In genomic region chr21:43287111-43287973, GRCh38 we compare ENCODE assay signal across 10 cellular contexts.
A peak's percentile ranks its signal among the peaks of the same experiment; 100 is the strongest.
DNase-seq lines count a peak whose midpoint lies in the region; ATAC-seq and TF ChIP-seq lines count a peak whose summit lies in the region.
"Had no signal": no experiment of that assay in that cellular context is flagged by ENCODE, and none has a peak within 500 bp of the region (broad histone marks: within the 10 kb centered on the region; RNA-seq: fewer than 3 reads in every experiment).

No MANE protein-coding gene starts in this region.

- no peaks in the 10 kb centered on the region for H3K9me3 ChIP-seq in right atrium auricular region

- H3K27ac ChIP-seq in right atrium auricular region (no peak overlapping the region), urinary bladder (ENCODE audit: low read depth) (peak overlapping the region; percentile 38)

- no peaks in the 10 kb centered on the region for H3K36me3 ChIP-seq in right atrium auricular region
- H3K36me3 ChIP-seq in urinary bladder (ENCODE audit: insufficient read depth), result no peaks in the 10 kb centered on the region

- TF ChIP-seq CTCF in right atrium auricular region (IDR thresholded peaks at IDR 0.05), result no peak
- TF ChIP-seq CTCF in choroid plexus epithelial cell (conservative IDR thresholded peaks at IDR 0.05; ENCODE audit: low read depth, low read length), result no peak

- H3K4me3 ChIP-seq in right atrium auricular region, result no peak overlapping the region
- no peak overlapping the region for H3K4me3 ChIP-seq in choroid plexus epithelial cell (ENCODE audit: low read depth, low read length)
- no peak overlapping the region for H3K4me3 ChIP-seq in urinary bladder (ENCODE audit: low read depth, low read length)

- 79% methylated on average over 21 of the region's 21 CpGs for WGBS in urinary bladder

- DNase-seq in cardiac septum (ENCODE audit: low spot score) (peak; percentile 61), right atrium auricular region (ENCODE audit: low spot score) (no peak), NCI-H460 (ENCODE audit: extremely low read depth, low read depth) (peak; percentile 29), choroid plexus epithelial cell (ENCODE audit: low read depth) (peak; percentile 14), GM19240 (ENCODE audit: insufficient read length, low spot score) (no peak), pons (ENCODE audit: low spot score) (no peak)
- DNase-seq: HFFc6, RPMI8226 had no signal

- intact Hi-C loops in cardiac septum (cut with DNase I), result no loop called here

- no peaks in the 10 kb centered on the region for H3K27me3 ChIP-seq in right atrium auricular region

- H3K4me1 ChIP-seq in right atrium auricular region, result no peaks in the 10 kb centered on the region
- no peaks in the 10 kb centered on the region for H3K4me1 ChIP-seq in urinary bladder (ENCODE audit: insufficient read depth)

- ATAC-seq in HG02852 (IDR thresholded peaks at IDR 0.05; ENCODE audit: unreplicated experiment), result no peak

Comparison
In these comparisons a context has a peak if more than half of its experiments do, and no peak if none do; other contexts are left out.
1. DNase-seq: peak in cardiac septum (single experiment), NCI-H460 (single experiment) and choroid plexus epithelial cell (single experiment); none in right atrium auricular region (single experiment), GM19240 (single experiment) and pons (single experiment).